23 cellular contexts compared by ENCODE assay signal in the genomic region with DNA sequence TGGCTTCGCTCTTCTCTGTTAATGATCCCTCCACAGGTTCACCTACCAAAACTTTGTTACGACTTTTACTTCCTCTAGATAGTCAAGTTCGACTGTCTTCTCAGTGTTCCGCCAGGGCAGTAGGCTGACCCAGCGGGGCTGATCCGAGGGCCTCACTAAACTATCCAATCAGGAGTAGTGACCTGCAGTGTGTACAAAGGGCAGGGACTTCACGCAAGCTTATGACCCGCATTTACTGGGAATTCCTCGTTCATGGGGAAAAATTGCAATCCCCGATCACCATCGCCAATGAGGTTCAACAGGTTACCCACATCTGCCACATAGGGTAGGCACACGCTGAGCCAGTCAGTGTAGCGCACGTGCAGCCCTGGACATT.
DNase-seq lines count a peak whose midpoint lies in the region; ATAC-seq, FAIRE-seq and TF ChIP-seq lines count a peak whose summit lies in the region.
"Had no signal": no experiment of that assay in that cellular context is flagged by ENCODE, and none has a peak within 500 bp of the region (broad histone marks: within the 10 kb centered on the region; RNA-seq: fewer than 3 reads in every experiment).

No MANE protein-coding gene starts in this region.

- H3K9me3 Mint-ChIP-seq in astrocyte (ENCODE audit: unreplicated experiment), result peaks cover 25% of the 10 kb centered on the region

- H3K4me3 Mint-ChIP-seq in astrocyte (ENCODE audit: unreplicated experiment), result no peak overlapping the region
- H3K4me3 Mint-ChIP-seq: B cell; CD4-positive, CD25-positive, alpha-beta regulatory T cell; CD8-positive, alpha-beta memory T cell; H9 had no signal

- H3K4me1 Mint-ChIP-seq in astrocyte (ENCODE audit: low read depth, unreplicated experiment), result no peaks in the 10 kb centered on the region
- H3K4me1 Mint-ChIP-seq: B cell; CD4-positive, CD25-positive, alpha-beta regulatory T cell; CD8-positive, alpha-beta memory T cell; H9 had no signal

- no peaks in the 10 kb centered on the region for H3K27me3 Mint-ChIP-seq in astrocyte (ENCODE audit: low read depth, unreplicated experiment)
- H3K27me3 Mint-ChIP-seq: B cell; CD4-positive, CD25-positive, alpha-beta regulatory T cell had no signal

- H3K9me3 ChIP-seq in astrocyte (ENCODE audit: insufficient read depth, low read depth, low read length) (peaks cover 7% of the 10 kb centered on the region), osteoblast (ENCODE audit: low read depth, low read length) (no peaks in the 10 kb centered on the region)
- no peaks in the 10 kb centered on the region for H3K9me3 ChIP-seq in effector memory CD4-positive, alpha-beta T cell (ENCODE audit: control insufficient read depth, low read length)

- H3K4me2 ChIP-seq in astrocyte (ENCODE audit: low read length) (no peak overlapping the region), osteoblast (ENCODE audit: insufficient read depth, low read length) (no peak overlapping the region)
- H3K4me2 ChIP-seq: BLaER1 had no signal

- no peaks in the 10 kb centered on the region for H3K36me3 Mint-ChIP-seq in astrocyte (ENCODE audit: low read depth, unreplicated experiment)
- H3K36me3 Mint-ChIP-seq: CD4-positive, CD25-positive, alpha-beta regulatory T cell had no signal

- no peak for FAIRE-seq in astrocyte (lab: Jason Lieb, UNC)
- FAIRE-seq: A204.1, GM12891, H1 had no signal

- H3K27me3 ChIP-seq in astrocyte (ENCODE audit: insufficient read depth, low read length) (no peaks in the 10 kb centered on the region), osteoblast (ENCODE audit: insufficient read depth, low read length) (no peaks in the 10 kb centered on the region)
- no peaks in the 10 kb centered on the region for H3K27me3 ChIP-seq in effector memory CD4-positive, alpha-beta T cell (replicated peaks; ENCODE audit: control insufficient read depth, insufficient read depth, low read length, poor library complexity, severe bottlenecking)
- H3K27me3 ChIP-seq: BLaER1 had no signal

- peak; percentile 2 for DNase-seq in D341Med (ENCODE audit: low spot score)
- DNase-seq in astrocyte (ENCODE audit: low read depth), result peak; percentile 7
- DNase-seq in iPS-NIHi11 (ENCODE audit: low spot score), result peak; percentile 1
- peak; percentile 43 for DNase-seq in osteoblast (ENCODE audit: insufficient read length, low spot score, missing footprints)
- no peak for DNase-seq in NCI-H446 (lab: John Stamatoyannopoulos, UW)
- no peak for DNase-seq in effector memory CD4-positive, alpha-beta T cell
- no peak for DNase-seq in Right ventricle myocardium superior
- no peak for DNase-seq in activated CD4-positive, alpha-beta T cell treated with anti-CD3 and anti-CD28 coated beads for 4 hours
- DNase-seq: CD4-positive, CD25-positive, alpha-beta regulatory T cell; CD8-positive, alpha-beta memory T cell; DMS53; DMS79 treated with DMSO at 0.1 percent for 48 hours; GF-D8; GM23248; H9 had no signal

- H3K36me3 ChIP-seq in astrocyte (ENCODE audit: insufficient read depth, low read length) (no peaks in the 10 kb centered on the region), osteoblast (ENCODE audit: insufficient read depth, low read length) (no peaks in the 10 kb centered on the region)
- no peaks in the 10 kb centered on the region for H3K36me3 ChIP-seq in effector memory CD4-positive, alpha-beta T cell (ENCODE audit: control insufficient read depth, insufficient read depth, low read length)
- H3K36me3 ChIP-seq: BLaER1 had no signal

- H3K79me2 ChIP-seq in astrocyte (ENCODE audit: insufficient read depth, low read length) (no peaks in the 10 kb centered on the region), osteoblast (ENCODE audit: insufficient read depth, low read length) (no peaks in the 10 kb centered on the region)

- no peak overlapping the region for H3K27ac Mint-ChIP-seq in astrocyte (ENCODE audit: unreplicated experiment)
- H3K27ac Mint-ChIP-seq: B cell; CD4-positive, CD25-positive, alpha-beta regulatory T cell; H9 had no signal

- H3K27ac ChIP-seq in astrocyte (ENCODE audit: low read depth, low read length) (no peak overlapping the region), osteoblast (ENCODE audit: low read depth, low read length) (no peak overlapping the region)
- H3K27ac ChIP-seq in effector memory CD4-positive, alpha-beta T cell (ENCODE audit: insufficient read depth, low read length, poor library complexity, severe bottlenecking), result no peak overlapping the region
- H3K27ac ChIP-seq: 22Rv1, BLaER1, C4-2B, GM23248 had no signal

- TF ChIP-seq CTCF in astrocyte (IDR thresholded peaks at IDR 0.05; ENCODE audit: insufficient read depth, low read depth, low read length) (no peak), osteoblast (IDR thresholded peaks at IDR 0.05; ENCODE audit: extremely low read depth, low read depth, low read length) (no peak)

- H2AFZ ChIP-seq in astrocyte (ENCODE audit: low read depth, low read length) (no peak overlapping the region), osteoblast (ENCODE audit: low read length) (no peak overlapping the region)
- H2AFZ ChIP-seq: GM23248 had no signal

- intact Hi-C loops in Right ventricle myocardium superior (cut with DNase I), result no loop called here

- H3K4me1 ChIP-seq in astrocyte (ENCODE audit: insufficient read depth, low read length) (no peaks in the 10 kb centered on the region), osteoblast (ENCODE audit: insufficient read depth, low read length) (no peaks in the 10 kb centered on the region)
- H3K4me1 ChIP-seq in effector memory CD4-positive, alpha-beta T cell (ENCODE audit: control insufficient read depth, insufficient read depth, low read length, poor library complexity, severe bottlenecking), result no peaks in the 10 kb centered on the region
- H3K4me1 ChIP-seq: BLaER1 had no signal

- ATAC-seq in Right ventricle myocardium superior (ENCODE audit: poor library complexity), result no peak
- ATAC-seq: HCT116 had no signal

- H3K4me3 ChIP-seq in astrocyte (ENCODE audit: insufficient read depth, low read depth, low read length), result no peak overlapping the region
- no peak overlapping the region for H3K4me3 ChIP-seq in osteoblast (ENCODE audit: insufficient read depth, low read length)
- H3K4me3 ChIP-seq in effector memory CD4-positive, alpha-beta T cell (ENCODE audit: insufficient read depth, low read depth, low read length, poor library complexity, severe bottlenecking), result no peak overlapping the region
- H3K4me3 ChIP-seq: BLaER1, GM23248 had no signal

- H4K20me1 ChIP-seq in astrocyte (ENCODE audit: insufficient read depth, low read length) (no peaks in the 10 kb centered on the region), osteoblast (ENCODE audit: insufficient read depth, low read length) (no peaks in the 10 kb centered on the region)
- H4K20me1 ChIP-seq: BLaER1 had no signal

- no peak overlapping the region for H3K9ac ChIP-seq in astrocyte (ENCODE audit: low read length)
- H3K9ac ChIP-seq: BLaER1, GM23248 had no signal

Comparison
In these comparisons a context has a peak if more than half of its experiments do, and no peak if none do; other contexts are left out.
1. DNase-seq: peak in D341Med (single experiment), astrocyte (single experiment), iPS-NIHi11 (single experiment) and osteoblast (single experiment); none in NCI-H446 (0 of 2), effector memory CD4-positive, alpha-beta T cell (0 of 3), Right ventricle myocardium superior (single experiment) and activated CD4-positive, alpha-beta T cell treated with anti-CD3 and anti-CD28 coated beads for 4 hours (0 of 2).